19 cellular contexts compared by ENCODE assay signal in the genomic region with DNA sequence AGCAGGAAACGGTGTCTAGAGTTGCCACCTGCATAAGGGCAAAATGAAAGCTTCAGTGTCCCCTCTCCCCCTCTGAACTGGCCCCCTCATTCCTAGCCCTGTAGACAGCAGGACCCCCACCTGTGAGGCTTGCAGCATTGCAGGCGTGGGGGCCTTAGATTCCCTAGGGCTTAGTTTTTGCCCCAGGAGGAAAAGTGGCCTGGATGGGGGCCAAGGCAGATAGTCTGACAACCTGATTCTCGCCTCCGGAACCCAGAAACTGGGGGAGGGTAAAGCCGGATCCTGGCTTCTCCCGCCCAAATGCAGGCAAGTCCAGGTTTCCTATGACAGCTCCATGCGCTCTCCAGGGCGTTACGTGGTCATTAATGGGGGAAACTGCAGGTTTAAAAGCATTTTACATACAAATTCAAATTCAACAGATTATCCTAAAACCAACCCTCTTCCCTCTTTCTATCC. TPM values are rescaled to one million over a fixed set of nuclear protein-coding genes. Genes with fewer than 3 reads are reported as not detected.
A peak's percentile ranks its signal among the peaks of the same experiment; 100 is the strongest.
DNase-seq lines count a peak whose midpoint lies in the region; ATAC-seq, FAIRE-seq and TF ChIP-seq lines count a peak whose summit lies in the region.
"Had no signal": no experiment of that assay in that cellular context is flagged by ENCODE, and none has a peak within 500 bp of the region (broad histone marks: within the 10 kb centered on the region; RNA-seq: fewer than 3 reads in every experiment).

No MANE protein-coding gene starts in this region.

- no TSS peak for BruUV-seq in mammary epithelial cell (replicated peaks; lab: Mats Ljungman, UMichigan)
- no TSS peak for BruUV-seq in K562 (replicated peaks; lab: Mats Ljungman, UMichigan)

- H3K4me1 ChIP-seq in breast epithelium (no peaks in the 10 kb centered on the region), mammary epithelial cell (ENCODE audit: insufficient read depth, low read length) (peaks cover 10% of the 10 kb centered on the region), K562 (replicated peaks in 1 of 2; ENCODE audit: control insufficient read depth in 2 of 2, insufficient read depth in 2 of 2, low read length in 2 of 2) (peaks cover 30 to 60% of the 10 kb centered on the region in 2 experiments), muscle layer of colon (ENCODE audit: insufficient read depth, low read length) (peaks cover 35% of the 10 kb centered on the region), upper lobe of left lung (peaks cover 7 to 20% (median 13%) of the 10 kb centered on the region in 4 donors)

- H3K79me2 ChIP-seq in mammary epithelial cell (ENCODE audit: insufficient read depth, low read length) = no peaks in the 10 kb centered on the region
- H3K79me2 ChIP-seq in K562 (ENCODE audit: control insufficient read depth, insufficient read depth, low read length) = peaks cover 58% of the 10 kb centered on the region

- no peaks in the 10 kb centered on the region for H3K9me1 ChIP-seq in K562 (ENCODE audit: control insufficient read depth, insufficient read depth, low read length)

- H3K9me3 ChIP-seq in breast epithelium = no peaks in the 10 kb centered on the region
- no peaks in the 10 kb centered on the region for H3K9me3 ChIP-seq in mammary epithelial cell (replicated peaks; ENCODE audit: insufficient read depth, low read length)
- H3K9me3 ChIP-seq in K562 (replicated peaks; ENCODE audit: control insufficient read depth, insufficient read depth, low read depth, low read length) = no peaks in the 10 kb centered on the region
- H3K9me3 ChIP-seq in muscle layer of colon (ENCODE audit: low read length) = no peaks in the 10 kb centered on the region
- no peaks in the 10 kb centered on the region for H3K9me3 ChIP-seq in upper lobe of left lung

- H3K9ac ChIP-seq in mammary epithelial cell (ENCODE audit: insufficient read depth, low read length) (no peak overlapping the region), K562 (ENCODE audit: insufficient read depth in 1 of 2, low read depth in 2 of 2, low read length in 2 of 2) (peak overlapping the region; percentile 11 to 83; a peak in 3 of 4 replicates), muscle layer of colon (ENCODE audit: low read length) (peak overlapping the region; percentile 34)

- dilution Hi-C loops in mammary epithelial cell (cut with HindIII; ENCODE audit: low sequenced_read_pairs) = no loop called here

- H2AFZ ChIP-seq in mammary epithelial cell (ENCODE audit: low read depth, low read length) (no peak overlapping the region), K562 (ENCODE audit: low read depth, low read length) (peak overlapping the region; percentile 97)

- WGBS in mammary epithelial cell (ENCODE audit: low coverage, missing lambda C conversion rate) = 44% methylated on average over 9 of the region's 9 CpGs
- 29% methylated on average over 9 of the region's 9 CpGs for WGBS in K562 (ENCODE audit: insufficient coverage, low coverage, missing lambda C conversion rate)
- WGBS in upper lobe of left lung, 2 donors = 48 to 61% methylated on average over 6 to 9 of the region's 9 CpGs

- no peak for TF ChIP-seq RAD21 in K562 (CRISPR knock-in tag; conservative IDR thresholded peaks at IDR 0.05 in 1 of 2, IDR thresholded peaks at IDR 0.05 in 1 of 2)

- POLR2A ChIA-PET in K562 (lab: Yijun Ruan, JAX) = interaction anchor here (0.7 to 1.2 kb wide), 4 partner anchors 17 to 732 kb away, joined by 3 read pairs; no protein-coding TSS in a partner anchor

- CTCF ChIA-PET in mammary epithelial cell (lab: Charles Lee; ENCODE audit: low non-redundant PET) = interaction anchor here (0.5 kb wide), 1 partner anchor 343 kb away, joined by 4 read pairs; no protein-coding TSS in a partner anchor
- CTCF ChIA-PET in K562 (lab: Yijun Ruan, JAX; ENCODE audit: low intra/inter-chr PET ratio) = interaction anchor here (0.6 kb wide), 1 partner anchor 207 kb away, joined by 3 read pairs; no protein-coding TSS in a partner anchor

- intact Hi-C loops in breast epithelium (cut with DNase I; ENCODE audit: low total_unique reads) = no loop called here
- intact Hi-C loops in mammary epithelial cell (cut with micrococcal nuclease) = no loop called here
- intact Hi-C loops in K562 (cut with micrococcal nuclease) = no loop called here

- H4K20me1 ChIP-seq in mammary epithelial cell (ENCODE audit: insufficient read depth, low read length) (no peaks in the 10 kb centered on the region), K562 (replicated peaks; ENCODE audit: control insufficient read depth, insufficient read depth, low read length) (no peaks in the 10 kb centered on the region; the same call in 1 of the 2 replicates)

- ATAC-seq in K562 (no peak), HG03378 (IDR thresholded peaks at IDR 0.05; ENCODE audit: unreplicated experiment) (no peak), GM18858 (IDR thresholded peaks at IDR 0.05; ENCODE audit: unreplicated experiment) (no peak), upper lobe of left lung (ENCODE audit: low FRiP score in 2 of 2) (no peak)
- ATAC-seq: Right ventricle myocardium inferior; stimulated activated naive CD8-positive, alpha-beta T cell treated with anti-CD3 and anti-CD28 coated beads, Interleukin-15, Interleukin-2, amounts not matched to agents 100 U/mL and 50 U/mL, for 24 hours had no signal

- H3K27me3 ChIP-seq in breast epithelium (peaks cover 3 to 97% of the 10 kb centered on the region in 2 donors), mammary epithelial cell (ENCODE audit: insufficient read depth, low read length) (peaks cover 42% of the 10 kb centered on the region), K562 (ENCODE audit: control insufficient read depth in 2 of 2, insufficient read depth in 2 of 2, low read length in 2 of 2) (no peaks in the 10 kb centered on the region), muscle layer of colon (ENCODE audit: control insufficient read depth in 1 of 2, insufficient read depth in 2 of 2, low read length in 2 of 2) (peaks cover 0 to 15% of the 10 kb centered on the region in 2 donors), upper lobe of left lung (peaks cover 2 to 72% (median 37%) of the 10 kb centered on the region in 4 donors)

- H3K4me2 ChIP-seq in mammary epithelial cell (ENCODE audit: insufficient read depth, low read depth, low read length) (no peak overlapping the region), K562 (ENCODE audit: insufficient read depth, low read length) (peak overlapping the region; percentile 87)

- in situ Hi-C loops in mammary epithelial cell (cut with MboI; ENCODE audit: low sequenced_read_pairs in 2 of 2) (no loop called here), K562 (cut with MboI) (no loop called here)

- H3K4me3 ChIP-seq in breast epithelium = peak overlapping the region; percentile 28 to 55 (median 52)
- no peak overlapping the region for H3K4me3 ChIP-seq in mammary epithelial cell (replicated peaks in 1 of 3; ENCODE audit: insufficient read depth in 1 of 3, low read depth in 2 of 3, low read length in 3 of 3)
- H3K4me3 ChIP-seq in K562 = peak overlapping the region; percentile 59; the same call in 1 of the 2 replicates
- H3K4me3 ChIP-seq in muscle layer of colon (ENCODE audit: low read depth in 1 of 2, low read length in 2 of 2) = peak overlapping the region in 1 of 2 donors; percentile 69
- no peak overlapping the region for H3K4me3 ChIP-seq in upper lobe of left lung

- FAIRE-seq in K562 (lab: Jason Lieb, UNC) = peak; percentile 74
- FAIRE-seq: bronchial epithelial cell, frontal cortex had no signal

- no peak for TF ChIP-seq EP300 in K562 (IDR thresholded peaks at IDR 0.05; ENCODE audit: low read length)
- TF ChIP-seq EP300 in upper lobe of left lung (IDR thresholded peaks at IDR 0.05) = no peak

- H3K36me3 ChIP-seq in breast epithelium (no peaks in the 10 kb centered on the region), mammary epithelial cell (ENCODE audit: insufficient read depth, low read length) (no peaks in the 10 kb centered on the region), K562 (ENCODE audit: control insufficient read depth, insufficient read depth, low read length) (peaks cover 6% of the 10 kb centered on the region; the same call in 1 of the 3 replicates), muscle layer of colon (ENCODE audit: insufficient read depth, low read length) (peaks cover 5% of the 10 kb centered on the region), upper lobe of left lung (no peaks in the 10 kb centered on the region)

- TF ChIP-seq POLR2A in breast epithelium (IDR thresholded peaks at IDR 0.05) = no peak
- no peak for TF ChIP-seq POLR2A in K562 (conservative IDR thresholded peaks at IDR 0.05)
- no peak for TF ChIP-seq POLR2A in upper lobe of left lung (IDR thresholded peaks at IDR 0.05)

- DNase-seq in breast epithelium (ENCODE audit: low spot score in 2 of 2) = no peak
- no peak for DNase-seq in mammary epithelial cell
- DNase-seq in K562 (ENCODE audit: extremely low read depth in 1 of 4, low spot score in 3 of 4) = peak in 2 of 4 experiments; percentile 62 to 74
- no peak for DNase-seq in NOMO-1 (lab: John Stamatoyannopoulos, UW; ENCODE audit: unreplicated experiment in 2 of 2)
- no peak for DNase-seq in upper lobe of left lung
- DNase-seq: activated CD8-positive, alpha-beta memory T cell treated with anti-CD3 and anti-CD28 coated beads, Interleukin-2, amount 50 U/mL, for 48 hours; activated naive CD4-positive, alpha-beta T cell treated with Interleukin-2 at 50 U/mL for 16 hours; effector CD8-positive, alpha-beta T cell; midbrain; NCI-H2107; NCI-H748 treated with DMSO at 0.1 percent for 48 hours; stimulated activated naive CD8-positive, alpha-beta T cell treated with anti-CD3 and anti-CD28 coated beads, Interleukin-15, Interleukin-2, amounts not matched to agents 100 U/mL and 50 U/mL, for 24 hours had no signal

- H3K27ac ChIP-seq in breast epithelium = peak overlapping the region in 1 of 2 donors; percentile 82
- no peak overlapping the region for H3K27ac ChIP-seq in mammary epithelial cell (ENCODE audit: insufficient read depth, low read depth, low read length)
- peak overlapping the region; percentile 81 for H3K27ac ChIP-seq in K562 (ENCODE audit: extremely low read depth, low read depth, low read length)
- peak overlapping the region; percentile 62 for H3K27ac ChIP-seq in muscle layer of colon (ENCODE audit: low read depth, low read length)
- no peak overlapping the region for H3K27ac ChIP-seq in upper lobe of left lung

- TF ChIP-seq CTCF in breast epithelium (IDR thresholded peaks at IDR 0.05) = no peak
- no peak for TF ChIP-seq CTCF in mammary epithelial cell (conservative IDR thresholded peaks at IDR 0.05 in 1 of 2, IDR thresholded peaks at IDR 0.05 in 1 of 2; ENCODE audit: extremely low read depth in 1 of 2, insufficient read depth in 1 of 2, low read depth in 1 of 2, low read length in 2 of 2)
- no peak for TF ChIP-seq CTCF in K562 (IDR thresholded peaks at IDR 0.05 in 2 of 3, conservative IDR thresholded peaks at IDR 0.05 in 1 of 3; ENCODE audit: insufficient read depth in 2 of 3, low read depth in 1 of 3, low read length in 3 of 3)
- no peak for TF ChIP-seq CTCF in upper lobe of left lung (IDR thresholded peaks at IDR 0.05)

RNA-seq across cellular contexts. Expression of a gene that starts 0.7 kb away (rescaled TPM):
- 10 to 100 TPM in 2 of 3 donors, 1 to 10 TPM in 1; 1.0 to 24.9 (median 18.2) TPM for total RNA-seq in breast epithelium
- total RNA-seq in mammary epithelial cell = under 1 TPM; under 0.01 to 0.59 TPM
- 0.49 TPM for polyA plus RNA-seq in mammary epithelial cell
- not detected for polyA minus RNA-seq in mammary epithelial cell
- 18.7 and 26.2 TPM in 2 replicates for total RNA-seq in K562 (2011; cell fraction: chromatin; rRNA removed; ENCODE audit: low replicate concordance)
- 10.4 and 11.2 TPM in 2 replicates for total RNA-seq in K562 (2011; cell fraction: nucleolus; rRNA removed)
- total RNA-seq in K562 (2011; cell fraction: nucleoplasm; rRNA removed) = 12.0 and 17.8 TPM in 2 replicates
- total RNA-seq in K562 (2014; rRNA removed) = 6.5 and 9.1 TPM in 2 replicates
- total RNA-seq in K562 (2014; rRNA removed; fragmentation: Illumina TruSeq; extraction: Trizol) = 3.9 and 4.9 TPM in 2 replicates
- total RNA-seq in K562 (2015; rRNA removed; fragmentation: Illumina TruSeq; extraction: Trizol) = 7.3 and 7.5 TPM in 2 replicates
- 10.6 and 14.2 TPM in 2 replicates for total RNA-seq in K562 (2021)
- polyA plus RNA-seq in K562 (2011; rRNA removed) = 2.3 and 3.0 TPM in 2 replicates
- 3.7 and 4.0 TPM in 2 replicates for polyA plus RNA-seq in K562 (2011; cell fraction: cytosol; rRNA removed)
- polyA plus RNA-seq in K562 (2011; cell fraction: nucleus; rRNA removed) = 16.7 and 17.3 TPM in 2 replicates
- polyA plus RNA-seq in K562 (2012) = 9.7 and 11.7 TPM in 2 replicates
- polyA plus RNA-seq in K562 (2014; fragmentation: Illumina TruSeq; extraction: Trizol) = 4.0 and 7.7 TPM in 2 replicates
- polyA plus RNA-seq in K562 (2014; fragmentation: Nextera tagmentation; extraction: Ambion mirVana) = 1 to 10 TPM; 1.2 to 1.9 TPM
- polyA plus RNA-seq in K562 (2014; rRNA removed) = 13.7 and 14.8 TPM in 2 replicates
- 0.42 and 0.63 TPM in 2 replicates for polyA minus RNA-seq in K562 (2011; rRNA and poly(A)+ RNA removed)
- polyA minus RNA-seq in K562 (2011; cell fraction: cytosol; rRNA and poly(A)+ RNA removed) = 1.3 TPM in 1 of 2 replicates, not detected in the other
- polyA minus RNA-seq in K562 (2011; cell fraction: nucleus; rRNA and poly(A)+ RNA removed) = 3.5 and 8.1 TPM in 2 replicates
- total RNA-seq in upper lobe of left lung = 10 to 100 TPM in 2 of 6 donors, 1 to 10 TPM in 4; 1.1 to 11.3 (median 7.0) TPM
- total RNA-seq: bronchial epithelial cell, frontal cortex had no signal

RNA-seq across cellular contexts. Expression of a gene that starts 5.4 kb away (rescaled TPM):
- total RNA-seq in breast epithelium = 10 to 100 TPM in 1 of 3 donors, 1 to 10 TPM in 2; 1.5 to 16.8 (median 4.3) TPM
- not detected for total RNA-seq in mammary epithelial cell
- polyA plus RNA-seq in mammary epithelial cell = 0.67 TPM
- not detected for polyA minus RNA-seq in mammary epithelial cell
- total RNA-seq in K562 (2011; cell fraction: chromatin; rRNA removed; ENCODE audit: low replicate concordance) = 1.4 and 3.5 TPM in 2 replicates
- 0.79 and 1.5 TPM in 2 replicates for total RNA-seq in K562 (2011; cell fraction: nucleolus; rRNA removed)
- 2.1 TPM in 2 replicates for total RNA-seq in K562 (2011; cell fraction: nucleoplasm; rRNA removed)
- 8.3 and 11.0 TPM in 2 replicates for total RNA-seq in K562 (2014; rRNA removed)
- 13.5 and 14.7 TPM in 2 replicates for total RNA-seq in K562 (2014; rRNA removed; fragmentation: Illumina TruSeq; extraction: Trizol)
- 14.8 and 16.7 TPM in 2 replicates for total RNA-seq in K562 (2015; rRNA removed; fragmentation: Illumina TruSeq; extraction: Trizol)
- total RNA-seq in K562 (2021) = 8.2 and 10.8 TPM in 2 replicates
- 5.5 and 5.9 TPM in 2 replicates for polyA plus RNA-seq in K562 (2011; rRNA removed)
- 8.3 and 8.4 TPM in 2 replicates for polyA plus RNA-seq in K562 (2011; cell fraction: cytosol; rRNA removed)
- polyA plus RNA-seq in K562 (2011; cell fraction: nucleus; rRNA removed) = 2.7 and 3.9 TPM in 2 replicates
- polyA plus RNA-seq in K562 (2012) = 10.4 and 16.5 TPM in 2 replicates
- polyA plus RNA-seq in K562 (2014; fragmentation: Illumina TruSeq; extraction: Trizol) = 10.3 and 11.6 TPM in 2 replicates
- polyA plus RNA-seq in K562 (2014; fragmentation: Nextera tagmentation; extraction: Ambion mirVana) = 1 to 10 TPM; 5.7 to 5.8 TPM
- 11.1 and 13.9 TPM in 2 replicates for polyA plus RNA-seq in K562 (2014; rRNA removed)
- polyA minus RNA-seq in K562 (2011; rRNA and poly(A)+ RNA removed) = 1.9 and 2.5 TPM in 2 replicates
- 2.9 and 3.5 TPM in 2 replicates for polyA minus RNA-seq in K562 (2011; cell fraction: cytosol; rRNA and poly(A)+ RNA removed)
- polyA minus RNA-seq in K562 (2011; cell fraction: nucleus; rRNA and poly(A)+ RNA removed) = 0.67 and 2.3 TPM in 2 replicates
- 1 to 10 TPM in 5 of 6 donors, not detected in 1; 1.1 to 3.7 (median 1.3) TPM for total RNA-seq in upper lobe of left lung
- total RNA-seq: bronchial epithelial cell, frontal cortex had no signal

RNA-seq across cellular contexts. Expression of a gene that starts 9.7 kb away (rescaled TPM):
- total RNA-seq in breast epithelium (1 to 10 TPM in 2 of 3 donors, under 1 TPM in 1; 0.59 to 4.6 (median 4.6) TPM), mammary epithelial cell (not detected), K562 (2014; rRNA removed) (5.1 and 9.3 TPM in 2 replicates), K562 (2014; rRNA removed; fragmentation: Illumina TruSeq; extraction: Trizol) (1.5 and 2.9 TPM in 2 replicates), K562 (2015; rRNA removed; fragmentation: Illumina TruSeq; extraction: Trizol) (2.1 and 2.5 TPM in 2 replicates), K562 (2021) (14.9 and 17.7 TPM in 2 replicates), upper lobe of left lung (under 1 TPM in 2 of 6 donors, not detected in 4; 0.23 to 0.27 TPM)
- polyA plus RNA-seq in mammary epithelial cell (not detected), K562 (2011; rRNA removed) (3.6 and 4.6 TPM in 2 replicates), K562 (2014; fragmentation: Illumina TruSeq; extraction: Trizol) (7.0 and 8.3 TPM in 2 replicates), K562 (2014; fragmentation: Nextera tagmentation; extraction: Ambion mirVana) (1 to 10 TPM in 1 of 2 experiments, under 1 TPM in 1; 0.52 to 1.2 TPM), K562 (2014; rRNA removed) (18.8 and 23.8 TPM in 2 replicates)
- not detected for polyA minus RNA-seq in mammary epithelial cell
- 13.9 and 15.4 TPM in 2 replicates for total RNA-seq in K562 (2011; cell fraction: chromatin; rRNA removed; ENCODE audit: low replicate concordance)
- total RNA-seq in K562 (2011; cell fraction: nucleolus; rRNA removed) = 8.9 and 11.7 TPM in 2 replicates
- total RNA-seq in K562 (2011; cell fraction: nucleoplasm; rRNA removed) = 12.5 and 25.9 TPM in 2 replicates
- polyA plus RNA-seq in K562 (2011; cell fraction: cytosol; rRNA removed) = 7.3 and 10.8 TPM in 2 replicates
- 16.6 and 22.3 TPM in 2 replicates for polyA plus RNA-seq in K562 (2011; cell fraction: nucleus; rRNA removed)
- polyA plus RNA-seq in K562 (2012) = 5.9 and 20.0 TPM in 2 replicates
- polyA minus RNA-seq in K562 (2011; rRNA and poly(A)+ RNA removed) = 1.8 and 2.2 TPM in 2 replicates
- 2.4 and 7.1 TPM in 2 replicates for polyA minus RNA-seq in K562 (2011; cell fraction: cytosol; rRNA and poly(A)+ RNA removed)
- 3.1 and 4.2 TPM in 2 replicates for polyA minus RNA-seq in K562 (2011; cell fraction: nucleus; rRNA and poly(A)+ RNA removed)
- total RNA-seq: bronchial epithelial cell, frontal cortex, osteoblast, Right ventricle myocardium inferior had no signal

RNA-seq across cellular contexts. Expression of a gene that starts 11.9 kb away (rescaled TPM):
- total RNA-seq in breast epithelium = 1 to 10 TPM in 2 of 3 donors, under 1 TPM in 1; 0.44 to 2.0 (median 1.4) TPM
- total RNA-seq in mammary epithelial cell = not detected
- polyA plus RNA-seq in mammary epithelial cell = not detected
- not detected for polyA minus RNA-seq in mammary epithelial cell
- total RNA-seq in K562 (2011; cell fraction: chromatin; rRNA removed; ENCODE audit: low replicate concordance) = 4.9 and 5.1 TPM in 2 replicates
- 1.8 and 2.0 TPM in 2 replicates for total RNA-seq in K562 (2011; cell fraction: nucleolus; rRNA removed)
- 2.4 and 3.7 TPM in 2 replicates for total RNA-seq in K562 (2011; cell fraction: nucleoplasm; rRNA removed)
- total RNA-seq in K562 (2014; rRNA removed) = 0.27 and 0.57 TPM in 2 replicates
- 0.38 and 0.65 TPM in 2 replicates for total RNA-seq in K562 (2014; rRNA removed; fragmentation: Illumina TruSeq; extraction: Trizol)
- total RNA-seq in K562 (2015; rRNA removed; fragmentation: Illumina TruSeq; extraction: Trizol) = 0.75 and 0.80 TPM in 2 replicates
- 2.4 and 2.6 TPM in 2 replicates for total RNA-seq in K562 (2021)
- 0.36 and 0.87 TPM in 2 replicates for polyA plus RNA-seq in K562 (2011; rRNA removed)
- 0.36 and 0.52 TPM in 2 replicates for polyA plus RNA-seq in K562 (2011; cell fraction: cytosol; rRNA removed)
- 3.7 TPM in 2 replicates for polyA plus RNA-seq in K562 (2011; cell fraction: nucleus; rRNA removed)
- 2.9 and 6.4 TPM in 2 replicates for polyA plus RNA-seq in K562 (2012)
- 1.4 and 1.5 TPM in 2 replicates for polyA plus RNA-seq in K562 (2014; fragmentation: Illumina TruSeq; extraction: Trizol)
- polyA plus RNA-seq in K562 (2014; fragmentation: Nextera tagmentation; extraction: Ambion mirVana) = under 1 TPM; 0.24 to 0.25 TPM
- polyA plus RNA-seq in K562 (2014; rRNA removed) = 2.7 and 3.2 TPM in 2 replicates
- polyA minus RNA-seq in K562 (2011; rRNA and poly(A)+ RNA removed) = 0.11 and 0.15 TPM in 2 replicates
- 0.38 and 0.82 TPM in 2 replicates for polyA minus RNA-seq in K562 (2011; cell fraction: cytosol; rRNA and poly(A)+ RNA removed)
- polyA minus RNA-seq in K562 (2011; cell fraction: nucleus; rRNA and poly(A)+ RNA removed) = 0.54 and 1.1 TPM in 2 replicates
- 1 to 10 TPM in 4 of 6 donors, under 1 TPM in 2; 0.39 to 5.0 (median 1.5) TPM for total RNA-seq in upper lobe of left lung
- total RNA-seq: bronchial epithelial cell, frontal cortex, osteoblast, Right ventricle myocardium inferior had no signal

RNA-seq across cellular contexts. Expression of a gene that starts 15.4 kb away (rescaled TPM):
- total RNA-seq in breast epithelium (10 to 100 TPM; 13.8 to 36.7 (median 14.4) TPM), mammary epithelial cell (1 to 10 TPM; 1.5 to 5.2 TPM), K562 (2014; rRNA removed) (11.8 and 17.2 TPM in 2 replicates), K562 (2014; rRNA removed; fragmentation: Illumina TruSeq; extraction: Trizol) (20.2 and 21.2 TPM in 2 replicates), K562 (2015; rRNA removed; fragmentation: Illumina TruSeq; extraction: Trizol) (24.7 and 28.1 TPM in 2 replicates), K562 (2021) (22.7 and 28.3 TPM in 2 replicates), upper lobe of left lung (10 to 100 TPM in 2 of 6 donors, 1 to 10 TPM in 4; 2.9 to 12.6 (median 7.9) TPM)
- polyA plus RNA-seq in mammary epithelial cell (2.6 TPM), K562 (2011; rRNA removed) (15.7 and 21.5 TPM in 2 replicates), K562 (2014; fragmentation: Illumina TruSeq; extraction: Trizol) (23.5 and 27.0 TPM in 2 replicates), K562 (2014; fragmentation: Nextera tagmentation; extraction: Ambion mirVana) (1 to 10 TPM; 2.4 to 2.5 TPM), K562 (2014; rRNA removed) (33.0 and 41.3 TPM in 2 replicates)
- 0.67 TPM for polyA minus RNA-seq in mammary epithelial cell
- 75.2 and 108 TPM in 2 replicates for total RNA-seq in K562 (2011; cell fraction: chromatin; rRNA removed; ENCODE audit: low replicate concordance)
- total RNA-seq in K562 (2011; cell fraction: nucleolus; rRNA removed) = 47.0 and 47.2 TPM in 2 replicates
- total RNA-seq in K562 (2011; cell fraction: nucleoplasm; rRNA removed) = 90.9 and 153 TPM in 2 replicates
- polyA plus RNA-seq in K562 (2011; cell fraction: cytosol; rRNA removed) = 11.5 and 17.9 TPM in 2 replicates
- polyA plus RNA-seq in K562 (2011; cell fraction: nucleus; rRNA removed) = 93.6 and 118 TPM in 2 replicates
- 19.2 and 37.9 TPM in 2 replicates for polyA plus RNA-seq in K562 (2012)
- 5.3 and 9.5 TPM in 2 replicates for polyA minus RNA-seq in K562 (2011; rRNA and poly(A)+ RNA removed)
- polyA minus RNA-seq in K562 (2011; cell fraction: cytosol; rRNA and poly(A)+ RNA removed) = 3.6 and 5.7 TPM in 2 replicates
- polyA minus RNA-seq in K562 (2011; cell fraction: nucleus; rRNA and poly(A)+ RNA removed) = 29.2 and 37.0 TPM in 2 replicates
- total RNA-seq: bronchial epithelial cell, frontal cortex had no signal

Comparison
In these comparisons a context has a peak if more than half of its experiments do, and no peak if none do; other contexts are left out.
1. H3K4me3 ChIP-seq: peak in breast epithelium (3 of 3) and K562 (single experiment); none in mammary epithelial cell (0 of 3) and upper lobe of left lung (0 of 4).
2. H3K27ac ChIP-seq: peak in K562 (single experiment) and muscle layer of colon (single experiment); none in mammary epithelial cell (single experiment) and upper lobe of left lung (0 of 4).